In the genomic region with DNA sequence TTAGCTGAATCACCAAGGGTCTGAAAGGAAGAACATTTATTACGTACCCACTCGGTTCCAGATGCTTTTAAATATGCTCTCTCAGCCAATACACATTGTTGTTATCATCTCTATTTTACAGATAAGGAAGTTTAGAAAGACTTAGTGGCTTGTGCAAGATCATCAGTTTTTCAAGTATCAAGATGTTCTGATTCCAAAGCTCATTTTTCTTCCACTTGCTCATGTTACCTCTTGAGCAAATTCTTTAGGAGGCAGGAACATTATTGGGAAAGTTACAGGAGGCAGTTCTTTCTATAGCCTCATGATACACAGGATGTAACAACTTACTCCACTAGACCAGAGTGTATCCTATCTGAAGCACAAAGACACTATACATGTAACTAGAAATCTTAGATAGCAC, we compare ENCODE assay signal across 20 cellular contexts.
A peak's percentile ranks its signal among the peaks of the same experiment; 100 is the strongest.
DNase-seq lines count a peak whose midpoint lies in the region; ATAC-seq, FAIRE-seq and TF ChIP-seq lines count a peak whose summit lies in the region.
"Had no signal": no experiment of that assay in that cellular context is flagged by ENCODE, and none has a peak within 500 bp of the region (broad histone marks: within the 10 kb centered on the region; RNA-seq: fewer than 3 reads in every experiment).

No MANE protein-coding gene starts in this region.

- H3K27ac ChIP-seq in Panc1 (ENCODE audit: low read length) (peak overlapping the region; percentile 63; the same call in 1 of the 2 replicates), fibroblast of lung (ENCODE audit: insufficient read depth, low read length) (no peak overlapping the region), mesenchymal stem cell (ENCODE audit: low read length, poor library complexity, severe bottlenecking) (no peak overlapping the region), dorsolateral prefrontal cortex (no peak overlapping the region)
- H3K27ac ChIP-seq: BLaER1 treated with 17β-estradiol and CSF1 and Interleukin-3, amounts not matched to agents 10 nM and 100 nM; Peyer's patch had no signal

- H3K4me3 ChIP-seq in Panc1 (ENCODE audit: low read depth in 2 of 2, low read length in 2 of 2): no peak overlapping the region
- no peak overlapping the region for H3K4me3 ChIP-seq in fibroblast of lung (replicated peaks in 1 of 4; ENCODE audit: control extremely low read depth in 1 of 4, insufficient read depth in 1 of 4, low read depth in 3 of 4, low read length in 4 of 4)
- H3K4me3 ChIP-seq in mesenchymal stem cell (ENCODE audit: insufficient read depth in 1 of 2, low read depth in 1 of 2, low read length in 2 of 2): no peak overlapping the region
- H3K4me3 ChIP-seq in dorsolateral prefrontal cortex: no peak overlapping the region
- H3K4me3 ChIP-seq: BLaER1 treated with 17β-estradiol and CSF1 and Interleukin-3, amounts not matched to agents 10 nM and 100 nM; Peyer's patch had no signal

- no peak overlapping the region for H2BK5ac ChIP-seq in mesenchymal stem cell (ENCODE audit: low read depth, low read length, poor library complexity, severe bottlenecking)

- no peaks in the 10 kb centered on the region for H3K79me2 ChIP-seq in fibroblast of lung (ENCODE audit: control insufficient read depth, insufficient read depth, low read length)

- H2AFZ ChIP-seq in fibroblast of lung (ENCODE audit: low read length) (no peak overlapping the region), mesenchymal stem cell (ENCODE audit: low read depth, low read length) (no peak overlapping the region)

- no CpG with 5 or more reads among the region's 2 CpGs for WGBS in mesenchymal stem cell

- no TSS peak for BruUV-seq in Panc1 (replicated peaks; lab: Mats Ljungman, UMichigan)

- intact Hi-C loops in Panc1 (cut with micrococcal nuclease; ENCODE audit: unreplicated experiment) (no loop called here), dorsolateral prefrontal cortex (cut with DNase I) (no loop called here)

- CTCF ChIA-PET in Panc1 (lab: Charles Lee): no interaction called here

- in situ Hi-C loops in Panc1 (cut with HindIII; ENCODE audit: low pct_unique_long_range_greater_than_20kb, low sequenced_read_pairs): no loop called here

- H3K36me3 ChIP-seq in Panc1 (ENCODE audit: control insufficient read depth, insufficient read depth, low read length) (no peaks in the 10 kb centered on the region), fibroblast of lung (ENCODE audit: control insufficient read depth, insufficient read depth, low read length) (no peaks in the 10 kb centered on the region), mesenchymal stem cell (ENCODE audit: control insufficient read depth in 1 of 2, insufficient read depth in 2 of 2, low read depth in 1 of 2, low read length in 2 of 2) (no peaks in the 10 kb centered on the region)
- H3K36me3 ChIP-seq: BLaER1 treated with 17β-estradiol and CSF1 and Interleukin-3, amounts not matched to agents 10 nM and 100 nM; Peyer's patch had no signal

- H4K91ac ChIP-seq in mesenchymal stem cell (ENCODE audit: low read length): no peak overlapping the region

- no peaks in the 10 kb centered on the region for H3K9me3 ChIP-seq in Panc1 (ENCODE audit: control insufficient read depth, insufficient read depth, low read depth, low read length)
- no peaks in the 10 kb centered on the region for H3K9me3 ChIP-seq in fibroblast of lung (ENCODE audit: control insufficient read depth, insufficient read depth, low read depth, low read length)
- no peaks in the 10 kb centered on the region for H3K9me3 ChIP-seq in mesenchymal stem cell (ENCODE audit: control insufficient read depth, low read length)

- H3K4me2 ChIP-seq in fibroblast of lung (ENCODE audit: extremely low read depth, insufficient read depth, low read length): no peak overlapping the region
- no peak overlapping the region for H3K4me2 ChIP-seq in mesenchymal stem cell (ENCODE audit: low read length, poor library complexity, severe bottlenecking)
- H3K4me2 ChIP-seq: BLaER1 treated with 17β-estradiol and CSF1 and Interleukin-3, amounts not matched to agents 10 nM and 100 nM had no signal

- H4K20me1 ChIP-seq in fibroblast of lung (ENCODE audit: control insufficient read depth, extremely low read depth, insufficient read depth, low read length): no peaks in the 10 kb centered on the region
- H4K20me1 ChIP-seq: BLaER1 treated with 17β-estradiol and CSF1 and Interleukin-3, amounts not matched to agents 10 nM and 100 nM had no signal

- H3K9ac ChIP-seq in fibroblast of lung (ENCODE audit: insufficient read depth, low read length): no peak overlapping the region
- H3K9ac ChIP-seq in mesenchymal stem cell (ENCODE audit: low read length): no peak overlapping the region
- H3K9ac ChIP-seq: BLaER1 treated with 17β-estradiol and CSF1 and Interleukin-3, amounts not matched to agents 10 nM and 100 nM had no signal

- no peak overlapping the region for H2AK5ac ChIP-seq in mesenchymal stem cell (ENCODE audit: low read length, severe bottlenecking)

- H3K4me1 ChIP-seq in Panc1 (ENCODE audit: control insufficient read depth, insufficient read depth, low read length) (peaks cover 12% of the 10 kb centered on the region; the same call in 1 of the 2 replicates), fibroblast of lung (ENCODE audit: control insufficient read depth, extremely low read depth, insufficient read depth, low read length) (peaks cover 9% of the 10 kb centered on the region), mesenchymal stem cell (ENCODE audit: control insufficient read depth, insufficient read depth, low read depth, low read length) (peaks cover 8% of the 10 kb centered on the region)
- H3K4me1 ChIP-seq: BLaER1 treated with 17β-estradiol and CSF1 and Interleukin-3, amounts not matched to agents 10 nM and 100 nM; Peyer's patch had no signal

- POLR2A ChIA-PET in Panc1 (lab: Charles Lee): no interaction called here

- H2BK15ac ChIP-seq in mesenchymal stem cell (ENCODE audit: low read depth, poor library complexity, severe bottlenecking): no peak overlapping the region

- ATAC-seq in Panc1 (no peak), GM21515 (IDR thresholded peaks at IDR 0.05; ENCODE audit: unreplicated experiment) (no peak)
- ATAC-seq: CD8-positive, alpha-beta T cell had no signal

- FAIRE-seq in G401.6 (lab: Jason Lieb, UNC): peak; percentile 6
- FAIRE-seq: GM12891, H54 had no signal

- no peak overlapping the region for H3K4ac ChIP-seq in mesenchymal stem cell (ENCODE audit: low read depth in 1 of 2, low read length in 2 of 2)

- TF ChIP-seq CTCF in Panc1 (IDR thresholded peaks at IDR 0.05) (no peak), fibroblast of lung (conservative IDR thresholded peaks at IDR 0.05 in 1 of 2, IDR thresholded peaks at IDR 0.05 in 1 of 2; ENCODE audit: low read depth in 1 of 2, low read length in 2 of 2) (no peak), dorsolateral prefrontal cortex (IDR thresholded peaks at IDR 0.05 in 54 of 56, conservative IDR thresholded peaks at IDR 0.05 in 2 of 56; ENCODE audit: low read depth in 1 of 56, partially characterized antibody in 56 of 56) (no peak)

- H2BK120ac ChIP-seq in mesenchymal stem cell (ENCODE audit: low read depth, low read length): no peak overlapping the region

- no peaks in the 10 kb centered on the region for H3K27me3 ChIP-seq in Panc1 (ENCODE audit: control insufficient read depth, insufficient read depth, low read length)
- no peaks in the 10 kb centered on the region for H3K27me3 ChIP-seq in fibroblast of lung (ENCODE audit: control insufficient read depth, insufficient read depth, low read length)
- no peaks in the 10 kb centered on the region for H3K27me3 ChIP-seq in mesenchymal stem cell (ENCODE audit: control insufficient read depth in 1 of 2, insufficient read depth in 1 of 2, low read length in 2 of 2)
- no peaks in the 10 kb centered on the region for H3K27me3 ChIP-seq in dorsolateral prefrontal cortex
- H3K27me3 ChIP-seq: BLaER1 treated with 17β-estradiol and CSF1 and Interleukin-3, amounts not matched to agents 10 nM and 100 nM; Peyer's patch had no signal

- no peaks in the 10 kb centered on the region for H3K79me1 ChIP-seq in mesenchymal stem cell (replicated peaks; ENCODE audit: low read length, poor library complexity, severe bottlenecking)

- no peak overlapping the region for H2BK12ac ChIP-seq in mesenchymal stem cell (ENCODE audit: low read length in 2 of 2)

- H3K18ac ChIP-seq in mesenchymal stem cell (ENCODE audit: low read depth in 1 of 2, low read length in 2 of 2): peak overlapping the region in 1 of 2 experiments; percentile 68

- H3K23ac ChIP-seq in mesenchymal stem cell (ENCODE audit: low read length in 2 of 2): no peak overlapping the region

- DNase-seq in Panc1 (ENCODE audit: low read depth, low spot score) (no peak), fibroblast of lung (ENCODE audit: low read depth in 2 of 2) (peak; percentile 25 to 51), mesenchymal stem cell (peak; percentile 62), dorsolateral prefrontal cortex (no peak), globus pallidus (ENCODE audit: low spot score) (no peak)
- DNase-seq in stimulated activated CD4-positive, alpha-beta T cell treated with anti-CD3 and anti-CD28 coated beads, Interleukin-1b, Interleukin-23, amount 100 ng/mL, for 48 hours: no peak
- DNase-seq: Calu3; CD8-positive, alpha-beta T cell; Karpas-422; NCI-H1092 treated with DMSO at 0.1 percent for 48 hours; NCI-H146; NCI-H2081; NCI-H2171 treated with DMSO at 0.1 percent for 48 hours; NCI-H446 treated with DMSO at 0.1 percent for 48 hours; Peyer's patch had no signal

- H3K14ac ChIP-seq in mesenchymal stem cell (ENCODE audit: low read length in 2 of 2): no peak overlapping the region

- no peak overlapping the region for H4K8ac ChIP-seq in mesenchymal stem cell (ENCODE audit: low read length)

Comparison
In these comparisons a context has a peak if more than half of its experiments do, and no peak if none do; other contexts are left out.
1. DNase-seq: peak in fibroblast of lung (2 of 2) and mesenchymal stem cell (single experiment); none in Panc1 (single experiment), dorsolateral prefrontal cortex (0 of 10), globus pallidus (single experiment) and stimulated activated CD4-positive, alpha-beta T cell treated with anti-CD3 and anti-CD28 coated beads, Interleukin-1b, Interleukin-23, amount 100 ng/mL, for 48 hours (single experiment).